Comparison of ENCODE assay signal across 36 cellular contexts in the genomic region with DNA sequence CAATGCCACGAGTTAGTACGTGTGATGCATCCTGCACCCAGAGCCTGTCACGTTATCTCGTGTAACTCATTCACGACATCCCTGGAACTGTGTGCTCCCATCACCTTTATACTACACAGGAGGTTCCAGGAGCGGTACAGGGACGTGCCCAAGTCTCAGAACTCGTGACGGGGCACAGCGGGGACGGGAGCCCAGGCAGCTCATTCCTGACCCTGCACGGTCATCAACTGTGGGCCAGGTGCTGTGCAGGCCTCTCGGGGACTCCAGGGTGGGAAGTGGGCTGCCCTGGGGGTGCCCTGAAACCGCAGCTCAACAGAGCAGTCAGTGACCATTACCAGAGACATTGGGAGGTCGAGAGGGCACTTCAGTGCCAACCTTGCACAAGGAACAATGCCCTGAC. TPM values are rescaled to one million over a fixed set of nuclear protein-coding genes. Genes with fewer than 3 reads are reported as not detected.
"Had no signal": no experiment of that assay in that cellular context is flagged by ENCODE, and none has a peak within 500 bp of the region (broad histone marks: within the 10 kb centered on the region; RNA-seq: fewer than 3 reads in every experiment).

No MANE protein-coding gene starts in this region.

- ATAC-seq: activated CD8-positive, alpha-beta T cell treated with anti-CD3 and anti-CD28 coated beads for 36 hours; activated naive CD4-positive, alpha-beta T cell treated with anti-CD3 and anti-CD28 coated beads, Interleukin-2, amount 50 U/mL, for 72 hours; activated T-cell treated with anti-CD3 and anti-CD28 coated beads, Interleukin-2, amount 50 U/mL, for 4 hours; activated T-cell treated with anti-CD3 and anti-CD28 coated beads, Interleukin-2, amount 50 U/mL, for 72 hours; activated T-helper 17 cell treated with anti-CD3 and anti-CD28 coated beads, Interleukin-2, amount 50 U/mL, for 72 hours; body of pancreas had no signal

- H3K36me3 ChIP-seq: adrenal gland, brain microvascular endothelial cell, breast epithelium had no signal

- H3K4me1 ChIP-seq: adrenal gland, body of pancreas, breast epithelium had no signal

- H3K27ac ChIP-seq: adrenal gland, body of pancreas, brain microvascular endothelial cell, breast epithelium, VCaP had no signal

- H3K9me3 ChIP-seq: adrenal gland, body of pancreas had no signal

- H3K27me3 ChIP-seq: adrenal gland, body of pancreas, brain microvascular endothelial cell had no signal

- H3K4me3 ChIP-seq: adrenal gland, body of pancreas, breast epithelium had no signal

- DNase-seq: activated B cell treated with CpG ODN at 0.5 μM for 24 hours; activated CD4-positive, alpha-beta memory T cell treated with anti-CD3 and anti-CD28 coated beads for 36 hours; activated CD4-positive, alpha-beta T cell treated with anti-CD3 and anti-CD28 coated beads for 4 hours; activated CD4-positive, alpha-beta T cell treated with anti-CD3 and anti-CD28 coated beads, Interleukin-2, amount 10 ng/mL, durations not matched to agents 24 days and 14 days; activated CD4-positive, alpha-beta T cell treated with anti-CD3 and anti-CD28 coated beads, Interleukin-2, amount 50 U/mL, for 1 hour; activated CD4-positive, alpha-beta T cell treated with anti-CD3 and anti-CD28 coated beads, Interleukin-2, amount 50 U/mL, for 4 hours; activated CD4-positive, CD25-positive, alpha-beta regulatory T cell treated with anti-CD3 and anti-CD28 coated beads, Interleukin-2, amount 50 U/mL, for 72 hours; activated CD8-positive, alpha-beta memory T cell treated with anti-CD3 and anti-CD28 coated beads, Interleukin-2, amount 50 U/mL, for 4 hours; activated CD8-positive, alpha-beta T cell treated with anti-CD3 and anti-CD28 coated beads for 36 hours; activated effector memory CD4-positive, alpha-beta T cell treated with anti-CD3 and anti-CD28 coated beads, Interleukin-2, amount 50 U/mL, for 16 hours; activated gamma-delta T cell treated with Interleukin-2 at 50 U/mL for 16 hours; activated naive CD4-positive, alpha-beta T cell; activated naive CD4-positive, alpha-beta T cell treated with anti-CD3 and anti-CD28 coated beads for 36 hours; activated naive CD4-positive, alpha-beta T cell treated with anti-CD3 and anti-CD28 coated beads, Interleukin-2, amount 50 U/mL, for 16 hours; activated naive CD8-positive, alpha-beta T cell treated with anti-CD3 and anti-CD28 coated beads for 36 hours; activated T-cell treated with anti-CD3 and anti-CD28 coated beads for 4 hours; activated T-cell treated with anti-CD3 and anti-CD28 coated beads, Interleukin-2, amount 50 U/mL, for 1 hour; activated T-cell treated with anti-CD3 and anti-CD28 coated beads, Interleukin-2, amount 50 U/mL, for 4 hours; activated T-cell treated with anti-CD3 and anti-CD28 coated beads, Interleukin-2, amount 50 U/mL, for 72 hours; adrenal gland; amniotic stem cell; aorta; body of pancreas; brain microvascular endothelial cell; central memory CD4-positive, alpha-beta T cell; T-helper 1 cell; T-helper 2 cell; T-helper 9 cell had no signal

RNA-seq across cellular contexts. Expression of a gene that starts 11.1 kb away (rescaled TPM):
- total RNA-seq: activated B cell treated with CpG ODN at 0.5 μM for 24 hours; activated naive CD4-positive, alpha-beta T cell treated with anti-CD3 and anti-CD28 coated beads for 36 hours; activated T-cell treated with anti-CD3 and anti-CD28 coated beads, Interleukin-2, amount 50 U/mL, for 4 hours; astrocyte had no signal

RNA-seq across cellular contexts. Expression of a gene that starts 40.8 kb away (rescaled TPM):
- total RNA-seq: activated B cell treated with CpG ODN at 0.5 μM for 24 hours; activated naive CD8-positive, alpha-beta T cell treated with anti-CD3 and anti-CD28 coated beads for 36 hours; activated T-cell treated with anti-CD3 and anti-CD28 coated beads, Interleukin-2, amount 50 U/mL, for 4 hours; aorta; astrocyte; body of pancreas; breast epithelium; cardiac septum had no signal

RNA-seq across cellular contexts. Expression of a gene that starts 46.8 kb away (rescaled TPM):
- total RNA-seq: activated B cell treated with CpG ODN at 0.5 μM for 24 hours; activated CD4-positive, alpha-beta memory T cell treated with anti-CD3 and anti-CD28 coated beads for 36 hours; activated CD4-positive, alpha-beta T cell treated with anti-CD3 and anti-CD28 coated beads, Interleukin-2, amount 10 ng/mL, durations not matched to agents 24 days and 14 days; activated CD8-positive, alpha-beta memory T cell treated with anti-CD3 and anti-CD28 coated beads for 36 hours; activated CD8-positive, alpha-beta T cell treated with anti-CD3 and anti-CD28 coated beads for 36 hours; activated naive CD4-positive, alpha-beta T cell treated with anti-CD3 and anti-CD28 coated beads for 36 hours; activated naive CD4-positive, alpha-beta T cell treated with anti-CD3 and anti-CD28 coated beads, Interleukin-2, amount 50 U/mL, for 72 hours; activated naive CD8-positive, alpha-beta T cell treated with anti-CD3 and anti-CD28 coated beads for 36 hours; activated T-cell treated with anti-CD3 and anti-CD28 coated beads, Interleukin-2, amount 50 U/mL, for 4 hours; activated T-cell treated with anti-CD3 and anti-CD28 coated beads, Interleukin-2, amount 50 U/mL, for 72 hours; activated T-helper 1 cell treated with anti-CD3 and anti-CD28 coated beads, Interleukin-12 subunit alpha, Interleukin-12 subunit beta, Interleukin-2, Interleukin-4 antibody, amounts not matched to agents 30 ng/mL and 10 ng/mL and 1 ng/mL, durations not matched to agents 14 hours and 24 hours and 36 hours; activated T-helper 17 cell treated with anti-CD3 and anti-CD28 coated beads, Interleukin-2, amount 50 U/mL, for 72 hours; aorta; astrocyte; breast epithelium; cardiac septum had no signal

RNA-seq across cellular contexts. Expression of a gene that starts 52.4 kb away (rescaled TPM):
- total RNA-seq: activated B cell treated with CpG ODN at 0.5 μM for 24 hours; activated CD4-positive, alpha-beta memory T cell treated with anti-CD3 and anti-CD28 coated beads for 36 hours; activated CD4-positive, alpha-beta T cell treated with anti-CD3 and anti-CD28 coated beads, Interleukin-2, amount 10 ng/mL, durations not matched to agents 24 days and 14 days; activated CD8-positive, alpha-beta memory T cell treated with anti-CD3 and anti-CD28 coated beads for 36 hours; activated CD8-positive, alpha-beta T cell treated with anti-CD3 and anti-CD28 coated beads for 36 hours; activated naive CD4-positive, alpha-beta T cell treated with anti-CD3 and anti-CD28 coated beads for 36 hours; activated naive CD4-positive, alpha-beta T cell treated with anti-CD3 and anti-CD28 coated beads, Interleukin-2, amount 50 U/mL, for 72 hours; activated naive CD8-positive, alpha-beta T cell treated with anti-CD3 and anti-CD28 coated beads for 36 hours; activated T-cell treated with anti-CD3 and anti-CD28 coated beads, Interleukin-2, amount 50 U/mL, for 4 hours; activated T-cell treated with anti-CD3 and anti-CD28 coated beads, Interleukin-2, amount 50 U/mL, for 72 hours; activated T-helper 1 cell treated with anti-CD3 and anti-CD28 coated beads, Interleukin-12 subunit alpha, Interleukin-12 subunit beta, Interleukin-2, Interleukin-4 antibody, amounts not matched to agents 30 ng/mL and 10 ng/mL and 1 ng/mL, durations not matched to agents 14 hours and 24 hours and 36 hours; activated T-helper 17 cell treated with anti-CD3 and anti-CD28 coated beads, Interleukin-2, amount 50 U/mL, for 72 hours; adrenal gland; astrocyte; breast epithelium had no signal
